ENCODE assay signal across 24 cellular contexts in genomic region chr7:6675807-6676405, GRCh38.
"Had no signal": no experiment of that assay in that cellular context is flagged by ENCODE, and none has a peak within 500 bp of the region (broad histone marks: within the 10 kb centered on the region; RNA-seq: fewer than 3 reads in every experiment).

No MANE protein-coding gene starts in this region.

- H3K4me1 ChIP-seq: colonic mucosa, foreskin keratinocyte, neural progenitor cell, stomach, vagina had no signal

- H2AFZ ChIP-seq: neural progenitor cell had no signal

- H3K9ac ChIP-seq: neural progenitor cell had no signal

- H3K4me1 Mint-ChIP-seq: naive B cell; neural progenitor cell; stimulated activated memory B cell treated with anti-CD40 and anti-IgM and Interleukin-4, amounts not matched to agents 10 μg/mL and 1 μg/mL and 100 μg/mL, for 72 hours; WTC11 had no signal

- H3K4me2 ChIP-seq: neural progenitor cell, smooth muscle cell had no signal

- H3K4me3 Mint-ChIP-seq: activated naive CD8-positive, alpha-beta T cell; activated T-cell treated with anti-CD3 and anti-CD28 coated beads, Interleukin-2, amount 50 U/mL, for 4 hours; naive B cell; neural progenitor cell; stimulated activated memory B cell treated with anti-CD40 and anti-IgM and Interleukin-4, amounts not matched to agents 10 μg/mL and 1 μg/mL and 100 μg/mL, for 72 hours; WTC11 had no signal

- H3K27ac ChIP-seq: colonic mucosa, foreskin keratinocyte, neural progenitor cell, stomach, vagina had no signal

- H3K27ac Mint-ChIP-seq: activated naive CD8-positive, alpha-beta T cell; activated T-helper 2 cell treated with anti-CD3 and anti-CD28 coated beads, Interferon-gamma antibody, Interleukin-2, Interleukin-4, amounts not matched to agents 10 μg/mL and 5 μg/mL and 100 μg/mL, durations not matched to agents 14 hours and 24 hours and 36 hours; naive B cell; neural progenitor cell; stimulated activated memory B cell treated with anti-CD40 and anti-IgM and Interleukin-4, amounts not matched to agents 10 μg/mL and 1 μg/mL and 100 μg/mL, for 72 hours; WTC11 had no signal

- H3K36me3 ChIP-seq: colonic mucosa, vagina had no signal

- H3K4me3 ChIP-seq: colonic mucosa, lung, neural progenitor cell, smooth muscle cell, stomach, vagina had no signal

- ATAC-seq: activated T-cell treated with anti-CD3 and anti-CD28 coated beads, Interleukin-2, amount 50 U/mL, for 4 hours; foreskin keratinocyte; sciatic nerve; stimulated activated memory B cell treated with anti-CD40 and anti-IgM and Interleukin-4, amounts not matched to agents 10 μg/mL and 1 μg/mL and 100 μg/mL, for 72 hours; WTC11 had no signal

- H3K27me3 ChIP-seq: colonic mucosa, foreskin keratinocyte, neural progenitor cell, stomach, vagina had no signal

- H3K27me3 Mint-ChIP-seq: activated naive CD8-positive, alpha-beta T cell; naive B cell; stimulated activated memory B cell treated with anti-CD40 and anti-IgM and Interleukin-4, amounts not matched to agents 10 μg/mL and 1 μg/mL and 100 μg/mL, for 72 hours had no signal

- FAIRE-seq: bronchial epithelial cell, kidney had no signal

- DNase-seq: activated CD8-positive, alpha-beta memory T cell treated with anti-CD3 and anti-CD28 coated beads for 24 hours; activated CD8-positive, alpha-beta memory T cell treated with anti-CD3 and anti-CD28 coated beads, Interleukin-2, amount 50 U/mL, for 4 hours; activated naive CD4-positive, alpha-beta T cell; activated T-cell treated with anti-CD3 and anti-CD28 coated beads, Interleukin-2, amount 50 U/mL, for 4 hours; amniotic stem cell; colonic mucosa; foreskin keratinocyte; kidney; naive B cell; posterior cingulate gyrus; stimulated activated CD4-positive, alpha-beta T cell treated with anti-CD3 and anti-CD28 coated beads, Interleukin-15, amount 100 ng/mL, for 24 hours; stomach; T1000; trophoblast cell had no signal
